In the genomic region with DNA sequence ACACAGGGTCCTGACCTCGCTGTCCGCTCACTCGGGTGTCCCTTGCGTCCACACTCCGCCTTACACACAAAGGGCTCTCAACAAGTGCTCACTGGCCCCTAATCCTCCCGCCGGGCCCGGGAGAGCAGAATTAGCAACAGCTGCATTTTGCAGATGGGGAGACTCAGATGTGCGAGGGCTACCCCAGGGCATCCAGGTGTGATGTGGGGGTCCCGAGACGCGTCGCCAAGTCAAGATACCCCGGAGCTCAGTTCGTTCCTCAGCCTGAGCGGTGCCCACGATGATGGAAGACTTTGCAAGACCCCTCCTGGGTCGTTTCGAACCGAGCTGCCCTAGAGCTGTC, we compare ENCODE assay signal across 1 cellular context.
TF ChIP-seq lines count a peak whose summit lies in the region.

No MANE protein-coding gene starts in this region.

TF ChIP-seq in HepG2, 621 proteins besides CTCF, POLR2A, EP300 and RAD21 (continued from another document):
- TF ChIP-seq, protein P1, sequence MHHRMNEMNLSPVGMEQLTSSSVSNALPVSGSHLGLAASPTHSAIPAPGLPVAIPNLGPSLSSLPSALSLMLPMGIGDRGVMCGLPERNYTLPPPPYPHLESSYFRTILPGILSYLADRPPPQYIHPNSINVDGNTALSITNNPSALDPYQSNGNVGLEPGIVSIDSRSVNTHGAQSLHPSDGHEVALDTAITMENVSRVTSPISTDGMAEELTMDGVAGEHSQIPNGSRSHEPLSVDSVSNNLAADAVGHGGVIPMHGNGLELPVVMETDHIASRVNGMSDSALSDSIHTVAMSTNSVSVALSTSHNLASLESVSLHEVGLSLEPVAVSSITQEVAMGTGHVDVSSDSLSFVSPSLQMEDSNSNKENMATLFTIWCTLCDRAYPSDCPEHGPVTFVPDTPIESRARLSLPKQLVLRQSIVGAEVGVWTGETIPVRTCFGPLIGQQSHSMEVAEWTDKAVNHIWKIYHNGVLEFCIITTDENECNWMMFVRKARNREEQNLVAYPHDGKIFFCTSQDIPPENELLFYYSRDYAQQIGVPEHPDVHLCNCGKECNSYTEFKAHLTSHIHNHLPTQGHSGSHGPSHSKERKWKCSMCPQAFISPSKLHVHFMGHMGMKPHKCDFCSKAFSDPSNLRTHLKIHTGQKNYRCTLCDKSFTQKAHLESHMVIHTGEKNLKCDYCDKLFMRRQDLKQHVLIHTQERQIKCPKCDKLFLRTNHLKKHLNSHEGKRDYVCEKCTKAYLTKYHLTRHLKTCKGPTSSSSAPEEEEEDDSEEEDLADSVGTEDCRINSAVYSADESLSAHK (CRISPR knock-in tag; IDR thresholded peaks at IDR 0.05; ENCODE audit: borderline replicate concordance): no peak
- TF ChIP-seq ZNF143 (CRISPR knock-in tag; IDR thresholded peaks at IDR 0.05): no peak
- TF ChIP-seq U2AF1 (optimal IDR thresholded peaks at IDR 0.05; ENCODE audit: low read depth, low read length): no peak
- no peak for TF ChIP-seq ZBTB8A (CRISPR knock-in tag; IDR thresholded peaks at IDR 0.05; ENCODE audit: borderline replicate concordance, low read depth)
- no peak for TF ChIP-seq ZNF678 (CRISPR knock-in tag; IDR thresholded peaks at IDR 0.05)
- no peak for TF ChIP-seq ZFAT (CRISPR knock-in tag; conservative IDR thresholded peaks at IDR 0.05)
- TF ChIP-seq, protein P2, sequence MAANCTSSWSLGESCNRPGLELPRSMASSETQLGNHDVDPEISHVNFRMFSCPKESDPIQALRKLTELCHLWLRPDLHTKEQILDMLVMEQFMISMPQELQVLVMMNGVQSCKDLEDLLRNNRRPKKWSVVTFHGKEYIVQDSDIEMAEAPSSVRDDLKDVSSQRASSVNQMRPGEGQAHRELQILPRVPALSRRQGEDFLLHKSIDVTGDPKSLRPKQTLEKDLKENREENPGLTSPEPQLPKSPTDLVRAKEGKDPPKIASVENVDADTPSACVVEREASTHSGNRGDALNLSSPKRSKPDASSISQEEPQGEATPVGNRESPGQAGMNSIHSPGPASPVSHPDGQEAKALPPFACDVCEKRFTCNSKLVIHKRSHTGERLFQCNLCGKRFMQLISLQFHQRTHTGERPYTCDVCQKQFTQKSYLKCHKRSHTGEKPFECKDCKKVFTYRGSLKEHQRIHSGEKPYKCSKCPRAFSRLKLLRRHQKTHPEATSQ (CRISPR knock-in tag; IDR thresholded peaks at IDR 0.05; ENCODE audit: borderline replicate concordance): no peak
TF ChIP-seq in HepG2: peak in this region for 0.
